Comparison of ENCODE assay signal across 9 cellular contexts in the genomic region with DNA sequence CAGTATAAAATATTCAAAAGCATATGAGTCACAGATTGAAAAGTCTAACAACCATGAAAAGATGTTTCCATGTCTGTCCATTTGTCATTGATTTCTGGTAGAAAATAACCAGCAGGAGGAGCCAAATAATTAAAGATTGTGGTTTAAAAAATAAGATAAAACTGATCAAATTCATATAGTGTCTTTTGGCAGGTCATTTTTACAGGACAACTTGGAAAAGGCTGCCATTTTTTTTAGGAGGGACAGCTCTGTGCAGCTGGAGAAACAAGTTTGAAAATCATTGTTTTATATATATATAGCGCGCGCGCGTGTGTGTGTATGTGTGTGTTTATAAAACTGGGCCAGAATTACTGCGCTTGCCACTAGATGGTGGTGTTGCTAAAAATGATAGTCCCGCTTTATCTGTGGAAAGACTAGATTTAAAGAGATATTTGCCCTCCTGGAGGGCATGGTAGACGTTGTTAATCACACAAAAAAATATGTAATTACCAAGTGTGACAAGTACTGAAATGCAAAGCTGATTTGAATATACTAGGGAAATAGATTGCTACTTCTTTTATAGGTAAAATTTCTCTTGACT. TPM values are rescaled to one million over a fixed set of nuclear protein-coding genes. Genes with fewer than 3 reads are reported as not detected.
DNase-seq lines count a peak whose midpoint lies in the region; ATAC-seq and TF ChIP-seq lines count a peak whose summit lies in the region.
"Had no signal": no experiment of that assay in that cellular context is flagged by ENCODE, and none has a peak within 500 bp of the region (broad histone marks: within the 10 kb centered on the region; RNA-seq: fewer than 3 reads in every experiment).

No MANE protein-coding gene starts in this region.

- TF ChIP-seq RAD21 in liver (IDR thresholded peaks at IDR 0.05): peak; percentile 85 to 86

- H3K9me3 ChIP-seq in liver (ENCODE audit: control insufficient read depth in 4 of 4, low read length in 3 of 4): no peaks in the 10 kb centered on the region

- H3K4me3 ChIP-seq in choroid plexus epithelial cell (ENCODE audit: low read depth, low read length) (peak overlapping the region; percentile 50), liver (ENCODE audit: low read depth in 1 of 3, low read length in 3 of 3) (peak overlapping the region in 2 of 3 donors; percentile 12 to 30)

- ATAC-seq in HG03108 (IDR thresholded peaks at IDR 0.05; ENCODE audit: unreplicated experiment) (peak; percentile 41), HG03432 (IDR thresholded peaks at IDR 0.05; ENCODE audit: unreplicated experiment) (no peak)

- TF ChIP-seq CTCF in choroid plexus epithelial cell (conservative IDR thresholded peaks at IDR 0.05; ENCODE audit: low read depth, low read length) (peak; percentile 73), liver (IDR thresholded peaks at IDR 0.05; ENCODE audit: low read depth, low read length, missing input control) (peak; percentile 72)

- peaks cover 3 to 18% (median 10%) of the 10 kb centered on the region in 4 donors for H3K4me1 ChIP-seq in liver (ENCODE audit: control insufficient read depth in 4 of 4, insufficient read depth in 4 of 4, low read length in 3 of 4)

- H3K27me3 ChIP-seq in liver (ENCODE audit: control insufficient read depth in 4 of 4, insufficient read depth in 4 of 4, low read length in 3 of 4): peaks cover 0 to 2% (median 0%) of the 10 kb centered on the region in 4 donors

- peak overlapping the region; percentile 22 to 95 for H3K27ac ChIP-seq in liver (ENCODE audit: low read depth in 1 of 2, low read length in 2 of 2)

- under 1% methylated on average over 8 of the region's 8 CpGs for WGBS in liver

- H3K36me3 ChIP-seq in liver (ENCODE audit: control insufficient read depth in 4 of 4, insufficient read depth in 3 of 4, low read depth in 1 of 4, low read length in 3 of 4): no peaks in the 10 kb centered on the region

- H3K9ac ChIP-seq in liver (ENCODE audit: low read depth in 1 of 2, low read length in 2 of 2): peak overlapping the region; percentile 53 to 63

- DNase-seq in GM03348 (ENCODE audit: low spot score): peak; percentile 72
- DNase-seq in NCI-H345 (lab: John Stamatoyannopoulos, UW): peak; percentile 83
- peak; percentile 67 for DNase-seq in activated CD4-positive, CD25-positive, alpha-beta regulatory T cell treated with anti-CD3 and anti-CD28 coated beads, Interleukin-2, amount 50 U/mL, for 16 hours (ENCODE audit: low read depth, low spot score)
- DNase-seq in choroid plexus epithelial cell (ENCODE audit: low read depth): peak; percentile 86
- peak; percentile 62 to 66 for DNase-seq in stimulated activated CD4-positive, alpha-beta T cell treated with anti-CD3 and anti-CD28 coated beads, Interleukin-4, amount 100 ng/mL, for 4 hours

TF ChIP-seq in liver, 16 proteins besides CTCF, POLR2A, EP300 and RAD21:
- no peak for TF ChIP-seq TAF1 (conservative IDR thresholded peaks at IDR 0.05)
- TF ChIP-seq YY1 (IDR thresholded peaks at IDR 0.05): peak; percentile 51
- TF ChIP-seq, protein P1, sequence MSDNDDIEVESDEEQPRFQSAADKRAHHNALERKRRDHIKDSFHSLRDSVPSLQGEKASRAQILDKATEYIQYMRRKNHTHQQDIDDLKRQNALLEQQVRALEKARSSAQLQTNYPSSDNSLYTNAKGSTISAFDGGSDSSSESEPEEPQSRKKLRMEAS (IDR thresholded peaks at IDR 0.05): peak; percentile 77

RNA-seq across cellular contexts. Expression of a gene that starts 1.3 kb away (rescaled TPM):
- 10 to 100 TPM in 1 of 2 donors, 1 to 10 TPM in 1; 9.9 to 13.2 TPM for total RNA-seq in liver
- polyA plus RNA-seq in liver: 1 to 10 TPM; 7.0 to 9.5 TPM

RNA-seq across cellular contexts. Expression of a gene that starts 14.4 kb away (rescaled TPM):
- 100 to 1,000 TPM in 1 of 2 donors, under 1 TPM in 1; 0.08 to 218 TPM for total RNA-seq in liver
- under 1 TPM in 1 of 2 donors, not detected in 1; 0.06 TPM for polyA plus RNA-seq in liver
- polyA plus RNA-seq: urinary bladder had no signal

RNA-seq across cellular contexts. Expression of a gene that starts 59.5 kb away (rescaled TPM):
- 10 to 100 TPM in 1 of 2 donors, 1 to 10 TPM in 1; 4.0 to 21.2 TPM for total RNA-seq in liver
- polyA plus RNA-seq in liver: 10 to 100 TPM; 32.8 to 39.4 TPM
